Comparison of ENCODE assay signal across 25 cellular contexts in the genomic region with DNA sequence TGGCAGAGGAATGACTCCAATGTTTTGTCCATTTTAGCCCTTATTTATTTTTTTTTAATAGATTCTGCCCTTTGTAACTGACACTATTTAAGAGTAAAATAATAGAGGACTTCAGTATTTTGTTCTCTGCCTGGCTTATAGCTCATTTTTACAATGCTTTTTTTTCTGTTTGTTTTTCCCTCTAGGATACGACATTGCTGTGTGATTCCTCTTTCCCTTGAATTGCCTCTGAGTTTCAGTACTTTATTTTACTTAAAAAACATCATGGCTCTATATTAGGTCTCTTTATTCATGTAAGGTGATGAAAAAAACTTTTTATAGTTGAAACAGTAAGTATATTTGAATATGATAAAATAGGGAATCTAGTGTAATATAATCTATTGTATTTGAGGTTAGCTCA.
"Had no signal": no experiment of that assay in that cellular context is flagged by ENCODE, and none has a peak within 500 bp of the region (broad histone marks: within the 10 kb centered on the region; RNA-seq: fewer than 3 reads in every experiment).

No MANE protein-coding gene starts in this region.

- H3K36me3 Mint-ChIP-seq: IgD-negative memory B cell had no signal

- H3K9me3 ChIP-seq: SJSA1 had no signal

- H3K27ac Mint-ChIP-seq: IgD-negative memory B cell had no signal

- H3K27me3 Mint-ChIP-seq: IgD-negative memory B cell had no signal

- H3K27me3 ChIP-seq: SJSA1 had no signal

- H3K4me1 ChIP-seq: SJSA1 had no signal

- H3K27ac ChIP-seq: HL-60, KMS-11, SJSA1, SK-N-MC had no signal

- FAIRE-seq: HTR-8/SVneo, K562, RCC 7860 had no signal

- DNase-seq: Kasumi-1, MM.1S, NCI-H1092 treated with DMSO at 0.1 percent for 48 hours, NCI-H1436, NCI-H187, NCI-H2029, NCI-H2081 treated with DMSO at 0.1 percent for 48 hours, NCI-H2171, NCI-H226, NCI-H446, NCI-H510A, NCI-H524 treated with DMSO at 0.1 percent for 48 hours, NCI-H69, NCI-H774, Right ventricle myocardium superior, RPMI8226, SIG-M5 had no signal

- H3K4me1 Mint-ChIP-seq: IgD-negative memory B cell had no signal

- H3K4me3 ChIP-seq: K562, SJSA1, SK-N-MC had no signal

- H3K9ac ChIP-seq: KMS-11 had no signal

- H3K4me3 Mint-ChIP-seq: IgD-negative memory B cell had no signal

- ATAC-seq: K562 had no signal

- H3K36me3 ChIP-seq: SJSA1 had no signal
